Comparison of ENCODE assay signal across 16 cellular contexts in the genomic region with DNA sequence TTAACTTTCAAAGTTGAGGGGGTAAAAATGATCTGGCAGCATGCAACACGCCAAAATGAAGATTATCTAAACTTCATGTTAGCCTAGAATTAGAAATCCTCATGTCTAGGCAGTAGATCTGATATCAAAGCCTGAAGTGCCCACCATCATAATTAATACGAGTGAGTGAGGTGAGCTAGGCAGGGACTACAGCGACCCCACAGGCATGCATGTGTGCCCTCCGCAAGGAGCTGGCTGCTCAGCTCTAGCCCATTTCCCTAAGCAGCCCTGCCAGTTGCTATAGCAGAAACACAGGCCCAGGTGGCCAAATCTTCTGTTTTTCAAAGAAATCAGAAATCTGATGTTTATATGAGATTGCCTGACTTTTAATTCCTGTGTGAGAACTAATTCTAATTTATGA.
DNase-seq lines count a peak whose midpoint lies in the region; ATAC-seq and TF ChIP-seq lines count a peak whose summit lies in the region.
"Had no signal": no experiment of that assay in that cellular context is flagged by ENCODE, and none has a peak within 500 bp of the region (broad histone marks: within the 10 kb centered on the region; RNA-seq: fewer than 3 reads in every experiment).

No MANE protein-coding gene starts in this region.

- ATAC-seq in SK-N-SH treated with all-trans-retinoic acid at 6 μM for 48 hours: peak; percentile 40; the same call in 1 of the 3 replicates
- ATAC-seq: Panc1, T-cell had no signal

- no peak overlapping the region for H3K27ac ChIP-seq in ascending aorta
- H3K27ac ChIP-seq: GM23248 had no signal

- no peaks in the 10 kb centered on the region for H3K9me3 ChIP-seq in ascending aorta
- H3K9me3 ChIP-seq: Caco-2 had no signal

- TF ChIP-seq CTCF in ascending aorta (IDR thresholded peaks at IDR 0.05): no peak

- peak; percentile 53 for DNase-seq in D341Med (ENCODE audit: low spot score)
- peak; percentile 30 for DNase-seq in H7
- DNase-seq in iPS-NIHi7 (ENCODE audit: extremely low spot score): peak; percentile 45
- no peak for DNase-seq in ascending aorta (ENCODE audit: low spot score in 2 of 2)
- no peak for DNase-seq in stimulated activated CD4-positive, alpha-beta T cell treated with anti-CD3 and anti-CD28 coated beads, Interleukin-15, amount 100 ng/mL, for 24 hours
- DNase-seq in DMS114 treated with DMSO at 0.1 percent for 48 hours (lab: John Stamatoyannopoulos, UW; ENCODE audit: unreplicated experiment): no peak
- DNase-seq: Caco-2; CD4-positive, CD25-positive, alpha-beta regulatory T cell; DMS79 treated with DMSO at 0.1 percent for 48 hours; GM23248; NCI-H1092; NCI-H146; NCI-H2081 treated with DMSO at 0.1 percent for 48 hours; T-cell had no signal

- H3K4me1 ChIP-seq in ascending aorta: no peaks in the 10 kb centered on the region
- H3K4me1 ChIP-seq: Caco-2 had no signal

- H3K36me3 ChIP-seq in H7 (replicated peaks; ENCODE audit: control insufficient read depth, insufficient read depth, low read length) (no peaks in the 10 kb centered on the region), ascending aorta (no peaks in the 10 kb centered on the region)

- H3K4me3 ChIP-seq in H7 (ENCODE audit: insufficient read depth, low read depth, low read length) (no peak overlapping the region), ascending aorta (no peak overlapping the region)
- H3K4me3 ChIP-seq: GM23248 had no signal

- H3K27me3 ChIP-seq in H7 (ENCODE audit: control insufficient read depth, insufficient read depth, low read length): no peaks in the 10 kb centered on the region
- H3K27me3 ChIP-seq in ascending aorta: no peaks in the 10 kb centered on the region

- intact Hi-C loops in ascending aorta (cut with DNase I): no loop called here

TF ChIP-seq in SK-N-SH treated with all-trans-retinoic acid at 6 μM for 48 hours, 23 proteins besides CTCF, POLR2A, EP300 and RAD21:
- TF ChIP-seq ESRRG (CRISPR knock-in tag; IDR thresholded peaks at IDR 0.05) (no peak), ISL1 (CRISPR knock-in tag; IDR thresholded peaks at IDR 0.05) (no peak), PPARA (CRISPR knock-in tag; IDR thresholded peaks at IDR 0.05; ENCODE audit: borderline replicate concordance) (no peak), ZNF8 (CRISPR knock-in tag; IDR thresholded peaks at IDR 0.05) (no peak), ZC3H10 (CRISPR knock-in tag; IDR thresholded peaks at IDR 0.05) (no peak), SNAI2 (CRISPR knock-in tag; IDR thresholded peaks at IDR 0.05) (no peak), TOX (CRISPR knock-in tag; IDR thresholded peaks at IDR 0.05; ENCODE audit: borderline replicate concordance) (no peak)
- TF ChIP-seq, protein P1, sequence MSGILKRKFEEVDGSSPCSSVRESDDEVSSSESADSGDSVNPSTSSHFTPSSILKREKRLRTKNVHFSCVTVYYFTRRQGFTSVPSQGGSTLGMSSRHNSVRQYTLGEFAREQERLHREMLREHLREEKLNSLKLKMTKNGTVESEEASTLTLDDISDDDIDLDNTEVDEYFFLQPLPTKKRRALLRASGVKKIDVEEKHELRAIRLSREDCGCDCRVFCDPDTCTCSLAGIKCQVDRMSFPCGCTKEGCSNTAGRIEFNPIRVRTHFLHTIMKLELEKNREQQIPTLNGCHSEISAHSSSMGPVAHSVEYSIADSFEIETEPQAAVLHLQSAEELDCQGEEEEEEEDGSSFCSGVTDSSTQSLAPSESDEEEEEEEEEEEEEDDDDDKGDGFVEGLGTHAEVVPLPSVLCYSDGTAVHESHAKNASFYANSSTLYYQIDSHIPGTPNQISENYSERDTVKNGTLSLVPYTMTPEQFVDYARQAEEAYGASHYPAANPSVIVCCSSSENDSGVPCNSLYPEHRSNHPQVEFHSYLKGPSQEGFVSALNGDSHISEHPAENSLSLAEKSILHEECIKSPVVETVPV (CRISPR knock-in tag; IDR thresholded peaks at IDR 0.05): no peak
- TF ChIP-seq, protein P2, sequence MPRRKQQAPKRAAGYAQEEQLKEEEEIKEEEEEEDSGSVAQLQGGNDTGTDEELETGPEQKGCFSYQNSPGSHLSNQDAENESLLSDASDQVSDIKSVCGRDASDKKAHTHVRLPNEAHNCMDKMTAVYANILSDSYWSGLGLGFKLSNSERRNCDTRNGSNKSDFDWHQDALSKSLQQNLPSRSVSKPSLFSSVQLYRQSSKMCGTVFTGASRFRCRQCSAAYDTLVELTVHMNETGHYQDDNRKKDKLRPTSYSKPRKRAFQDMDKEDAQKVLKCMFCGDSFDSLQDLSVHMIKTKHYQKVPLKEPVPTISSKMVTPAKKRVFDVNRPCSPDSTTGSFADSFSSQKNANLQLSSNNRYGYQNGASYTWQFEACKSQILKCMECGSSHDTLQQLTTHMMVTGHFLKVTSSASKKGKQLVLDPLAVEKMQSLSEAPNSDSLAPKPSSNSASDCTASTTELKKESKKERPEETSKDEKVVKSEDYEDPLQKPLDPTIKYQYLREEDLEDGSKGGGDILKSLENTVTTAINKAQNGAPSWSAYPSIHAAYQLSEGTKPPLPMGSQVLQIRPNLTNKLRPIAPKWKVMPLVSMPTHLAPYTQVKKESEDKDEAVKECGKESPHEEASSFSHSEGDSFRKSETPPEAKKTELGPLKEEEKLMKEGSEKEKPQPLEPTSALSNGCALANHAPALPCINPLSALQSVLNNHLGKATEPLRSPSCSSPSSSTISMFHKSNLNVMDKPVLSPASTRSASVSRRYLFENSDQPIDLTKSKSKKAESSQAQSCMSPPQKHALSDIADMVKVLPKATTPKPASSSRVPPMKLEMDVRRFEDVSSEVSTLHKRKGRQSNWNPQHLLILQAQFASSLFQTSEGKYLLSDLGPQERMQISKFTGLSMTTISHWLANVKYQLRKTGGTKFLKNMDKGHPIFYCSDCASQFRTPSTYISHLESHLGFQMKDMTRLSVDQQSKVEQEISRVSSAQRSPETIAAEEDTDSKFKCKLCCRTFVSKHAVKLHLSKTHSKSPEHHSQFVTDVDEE (CRISPR knock-in tag; IDR thresholded peaks at IDR 0.05): no peak

Comparison
In these comparisons a context has a peak if more than half of its experiments do, and no peak if none do; other contexts are left out.
1. DNase-seq: peak in D341Med (single experiment), H7 (single experiment) and iPS-NIHi7 (single experiment); none in ascending aorta (0 of 2), stimulated activated CD4-positive, alpha-beta T cell treated with anti-CD3 and anti-CD28 coated beads, Interleukin-15, amount 100 ng/mL, for 24 hours (single experiment) and DMS114 treated with DMSO at 0.1 percent for 48 hours (single experiment).